8 cellular contexts compared by ENCODE assay signal in the genomic region with DNA sequence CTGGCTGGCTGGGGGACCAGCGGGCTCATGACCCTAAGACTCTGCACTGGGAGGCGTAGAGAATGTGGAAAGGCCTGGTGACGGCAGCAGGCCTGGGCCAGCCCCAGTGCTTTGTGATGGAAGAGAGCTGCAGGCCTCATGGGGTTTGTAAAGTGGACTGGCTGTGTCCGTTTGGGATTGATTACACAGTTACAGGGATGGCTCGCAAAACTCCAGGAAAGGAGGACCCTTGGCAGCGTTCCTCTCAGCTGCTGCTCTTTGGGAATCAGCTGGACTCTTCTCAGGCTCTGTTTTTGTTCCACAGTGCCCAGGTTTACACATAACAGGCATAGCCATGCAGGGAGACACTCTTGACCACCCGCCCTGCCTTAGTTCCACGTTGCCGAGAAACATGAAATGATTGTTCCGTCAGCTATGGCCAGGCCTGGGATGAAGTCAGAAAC.
DNase-seq lines count a peak whose midpoint lies in the region; ATAC-seq and TF ChIP-seq lines count a peak whose summit lies in the region.

No MANE protein-coding gene starts in this region.

- no peaks in the 10 kb centered on the region for H3K27me3 Mint-ChIP-seq in T-cell
- no peaks in the 10 kb centered on the region for H3K27me3 Mint-ChIP-seq in activated naive CD4-positive, alpha-beta T cell treated with anti-CD3 and anti-CD28 coated beads, Interleukin-2, amount 10 ng/mL, durations not matched to agents 7 days and 5 days

- DNase-seq in EH (ENCODE audit: low read depth) (peak; percentile 16), SK-N-DZ (ENCODE audit: low spot score) (peak; percentile 68), left cardiac atrium (peak; percentile 63), psoas muscle (peak; percentile 70 to 83), T-cell (no peak), RKO (ENCODE audit: low spot score) (no peak), NCI-H2171 treated with DMSO at 0.1 percent for 48 hours (lab: John Stamatoyannopoulos, UW) (no peak)
- DNase-seq in activated naive CD4-positive, alpha-beta T cell treated with anti-CD3 and anti-CD28 coated beads, Interleukin-2, amount 10 ng/mL, durations not matched to agents 7 days and 5 days: no peak

- TF ChIP-seq CTCF in psoas muscle (IDR thresholded peaks at IDR 0.05): no peak

- H3K36me3 ChIP-seq in psoas muscle (ENCODE audit: insufficient read depth in 1 of 2, low read depth in 1 of 2): no peaks in the 10 kb centered on the region

- H3K9me3 Mint-ChIP-seq in T-cell: no peaks in the 10 kb centered on the region
- H3K9me3 Mint-ChIP-seq in activated naive CD4-positive, alpha-beta T cell treated with anti-CD3 and anti-CD28 coated beads, Interleukin-2, amount 10 ng/mL, durations not matched to agents 7 days and 5 days: no peaks in the 10 kb centered on the region

- intact Hi-C loops in left cardiac atrium (cut with DNase I) (no loop called here), psoas muscle (cut with DNase I) (no loop called here)

- H3K27ac ChIP-seq in psoas muscle: no peak overlapping the region

- H3K4me3 Mint-ChIP-seq in T-cell: no peak overlapping the region
- no peak overlapping the region for H3K4me3 Mint-ChIP-seq in activated naive CD4-positive, alpha-beta T cell treated with anti-CD3 and anti-CD28 coated beads, Interleukin-2, amount 10 ng/mL, durations not matched to agents 7 days and 5 days

- no peak overlapping the region for H3K27ac Mint-ChIP-seq in T-cell
- H3K27ac Mint-ChIP-seq in activated naive CD4-positive, alpha-beta T cell treated with anti-CD3 and anti-CD28 coated beads, Interleukin-2, amount 10 ng/mL, durations not matched to agents 7 days and 5 days: no peak overlapping the region

- H3K36me3 Mint-ChIP-seq in T-cell: peaks cover 22% of the 10 kb centered on the region
- peaks cover 3% of the 10 kb centered on the region for H3K36me3 Mint-ChIP-seq in activated naive CD4-positive, alpha-beta T cell treated with anti-CD3 and anti-CD28 coated beads, Interleukin-2, amount 10 ng/mL, durations not matched to agents 7 days and 5 days

- no peak overlapping the region for H3K4me3 ChIP-seq in psoas muscle

- H3K27me3 ChIP-seq in psoas muscle (ENCODE audit: insufficient read depth in 3 of 3, low read length in 2 of 3): no peaks in the 10 kb centered on the region

- peaks cover 16% of the 10 kb centered on the region for H3K4me1 ChIP-seq in psoas muscle

- POLR2A ChIA-PET in T-cell (lab: Charles Lee): no interaction called here

- CTCF ChIA-PET in T-cell (lab: Charles Lee): no interaction called here
- CTCF ChIA-PET in activated naive CD4-positive, alpha-beta T cell treated with anti-CD3 and anti-CD28 coated beads, Interleukin-2, amount 10 ng/mL, durations not matched to agents 7 days and 5 days (lab: Charles Lee): no interaction called here

- WGBS in psoas muscle, 3 donors: 27 to 43% (median 36%) methylated on average over 10 of the region's 10 CpGs

- no peaks in the 10 kb centered on the region for H3K9me3 ChIP-seq in psoas muscle

- ATAC-seq in left cardiac atrium: peak; percentile 83 to 97
- peak; percentile 41 to 79 (median 70) for ATAC-seq in psoas muscle
- no peak for ATAC-seq in T-cell (replicated peaks in 1 of 4)

- peaks cover 15 to 23% (median 19%) of the 10 kb centered on the region in 3 donors for H3K4me1 Mint-ChIP-seq in T-cell
- H3K4me1 Mint-ChIP-seq in activated naive CD4-positive, alpha-beta T cell treated with anti-CD3 and anti-CD28 coated beads, Interleukin-2, amount 10 ng/mL, durations not matched to agents 7 days and 5 days: peaks cover 29% of the 10 kb centered on the region

Comparison
In these comparisons a context has a peak if more than half of its experiments do, and no peak if none do; other contexts are left out.
1. DNase-seq: peak in EH (single experiment), SK-N-DZ (single experiment), left cardiac atrium (single experiment) and psoas muscle (2 of 2); none in T-cell (0 of 34), RKO (single experiment), NCI-H2171 treated with DMSO at 0.1 percent for 48 hours (single experiment) and activated naive CD4-positive, alpha-beta T cell treated with anti-CD3 and anti-CD28 coated beads, Interleukin-2, amount 10 ng/mL, durations not matched to agents 7 days and 5 days (single experiment).
2. ATAC-seq: peak in left cardiac atrium (2 of 2) and psoas muscle (4 of 4); none in T-cell (0 of 4).